10 cellular contexts compared by ENCODE assay signal in genomic region chr14:20434701-20435453, GRCh38. TPM values are rescaled to one million over a fixed set of nuclear protein-coding genes. Genes with fewer than 3 reads are reported as not detected.
DNase-seq lines count a peak whose midpoint lies in the region; ATAC-seq, FAIRE-seq and TF ChIP-seq lines count a peak whose summit lies in the region.
"Had no signal": no experiment of that assay in that cellular context is flagged by ENCODE, and none has a peak within 500 bp of the region (broad histone marks: within the 10 kb centered on the region; RNA-seq: fewer than 3 reads in every experiment).

No MANE protein-coding gene starts in this region.

- peak overlapping the region; percentile 72 for H3K18ac ChIP-seq in neuronal stem cell (ENCODE audit: low read length)

- CTCF ChIA-PET in mammary epithelial cell (lab: Charles Lee; ENCODE audit: low non-redundant PET) = no interaction called here

- H2BK15ac ChIP-seq in neuronal stem cell (ENCODE audit: low read length) = peak overlapping the region; percentile 31

- H2BK120ac ChIP-seq in neuronal stem cell (ENCODE audit: low read depth, low read length) = no peak overlapping the region

- DNase-seq in breast epithelium (ENCODE audit: low spot score in 2 of 2) = no peak
- DNase-seq in mammary epithelial cell = no peak
- peak; percentile 71 to 73 for DNase-seq in frontal cortex (ENCODE audit: low spot score in 2 of 2)
- no peak for DNase-seq in neuronal stem cell (ENCODE audit: low spot score)
- DNase-seq in NCI-H1092 treated with DMSO at 0.1 percent for 48 hours (lab: John Stamatoyannopoulos, UW) = no peak
- DNase-seq in activated CD4-positive, CD25-positive, alpha-beta regulatory T cell treated with anti-CD3 and anti-CD28 coated beads, Interleukin-2, amount 50 U/mL, for 72 hours = no peak
- DNase-seq in Kasumi-1 (lab: John Stamatoyannopoulos, UW) = no peak
- DNase-seq: small intestine had no signal

- H3K4me1 ChIP-seq in breast epithelium (no peaks in the 10 kb centered on the region), mammary epithelial cell (ENCODE audit: insufficient read depth, low read length) (peaks cover 4% of the 10 kb centered on the region), neuronal stem cell (ENCODE audit: control insufficient read depth in 2 of 2, insufficient read depth in 1 of 2, low read depth in 1 of 2, low read length in 2 of 2) (no peaks in the 10 kb centered on the region)

- H3K79me2 ChIP-seq in mammary epithelial cell (ENCODE audit: insufficient read depth, low read length) = no peaks in the 10 kb centered on the region

- BruUV-seq in mammary epithelial cell (replicated peaks; lab: Mats Ljungman, UMichigan) = no TSS peak

- H2AFZ ChIP-seq in mammary epithelial cell (ENCODE audit: low read depth, low read length) = no peak overlapping the region
- peak overlapping the region; percentile 89 for H2AFZ ChIP-seq in neuronal stem cell (ENCODE audit: low read length)

- dilution Hi-C loops in mammary epithelial cell (cut with HindIII; ENCODE audit: low sequenced_read_pairs) = no loop called here

- H3K9ac ChIP-seq in mammary epithelial cell (ENCODE audit: insufficient read depth, low read length) (no peak overlapping the region), neuronal stem cell (ENCODE audit: low read depth, low read length, poor library complexity) (no peak overlapping the region)

- no peak overlapping the region for H3K14ac ChIP-seq in neuronal stem cell (ENCODE audit: low read length)

- no peak for TF ChIP-seq CTCF in breast epithelium (IDR thresholded peaks at IDR 0.05)
- no peak for TF ChIP-seq CTCF in mammary epithelial cell (conservative IDR thresholded peaks at IDR 0.05 in 1 of 2, IDR thresholded peaks at IDR 0.05 in 1 of 2; ENCODE audit: extremely low read depth in 1 of 2, insufficient read depth in 1 of 2, low read depth in 1 of 2, low read length in 2 of 2)

- H4K8ac ChIP-seq in neuronal stem cell (ENCODE audit: low read depth, low read length) = no peak overlapping the region

- in situ Hi-C loops in mammary epithelial cell (cut with MboI; ENCODE audit: low sequenced_read_pairs in 2 of 2) = no loop called here

- H3K4me2 ChIP-seq in mammary epithelial cell (ENCODE audit: insufficient read depth, low read depth, low read length) (no peak overlapping the region), neuronal stem cell (ENCODE audit: insufficient read depth, low read length, poor library complexity, severe bottlenecking) (peak overlapping the region; percentile 24)

- H3K79me1 ChIP-seq in neuronal stem cell (ENCODE audit: low read depth, low read length) = no peaks in the 10 kb centered on the region

- no peak overlapping the region for H2BK5ac ChIP-seq in neuronal stem cell (ENCODE audit: low read length)

- no peak overlapping the region for H2AK5ac ChIP-seq in neuronal stem cell (ENCODE audit: low read depth, low read length)

- no peaks in the 10 kb centered on the region for H4K20me1 ChIP-seq in mammary epithelial cell (ENCODE audit: insufficient read depth, low read length)

- H3K27me3 ChIP-seq in breast epithelium (no peaks in the 10 kb centered on the region), mammary epithelial cell (ENCODE audit: insufficient read depth, low read length) (peaks cover 5% of the 10 kb centered on the region), neuronal stem cell (ENCODE audit: control insufficient read depth in 3 of 3, insufficient read depth in 3 of 3, low read depth in 1 of 3, low read length in 3 of 3) (peaks cover 0 to 53% (median 10%) of the 10 kb centered on the region in 3 experiments)

- 25% methylated on average over 20 of the region's 33 CpGs for WGBS in mammary epithelial cell (ENCODE audit: low coverage, missing lambda C conversion rate)
- no CpG with 5 or more reads among the region's 33 CpGs for WGBS in neuronal stem cell (ENCODE audit: extremely low coverage in 2 of 2, insufficient read length in 2 of 2, insufficient replicate concordance in 1 of 2), 2 donors

- H4K91ac ChIP-seq in neuronal stem cell (ENCODE audit: low read depth, low read length, poor library complexity) = no peak overlapping the region

- no peak overlapping the region for H3K4ac ChIP-seq in neuronal stem cell (ENCODE audit: low read length)

- TF ChIP-seq POLR2A in breast epithelium (IDR thresholded peaks at IDR 0.05) = no peak

- H3K36me3 ChIP-seq in breast epithelium = no peaks in the 10 kb centered on the region
- H3K36me3 ChIP-seq in mammary epithelial cell (ENCODE audit: insufficient read depth, low read length) = no peaks in the 10 kb centered on the region
- no peaks in the 10 kb centered on the region for H3K36me3 ChIP-seq in neuronal stem cell (replicated peaks in 1 of 2; ENCODE audit: control insufficient read depth in 2 of 2, insufficient read depth in 2 of 2, low read length in 2 of 2)

- intact Hi-C loops in breast epithelium (cut with DNase I; ENCODE audit: low total_unique reads) (no loop called here), mammary epithelial cell (cut with micrococcal nuclease) (no loop called here)

- no peak for FAIRE-seq in frontal cortex (lab: Jason Lieb, UNC)
- FAIRE-seq: small intestine had no signal

- H2BK12ac ChIP-seq in neuronal stem cell (ENCODE audit: low read length) = no peak overlapping the region

- no peak for ATAC-seq in HG03097 (IDR thresholded peaks at IDR 0.05; ENCODE audit: low FRiP score, unreplicated experiment)

- H3K27ac ChIP-seq in breast epithelium (peak overlapping the region in 1 of 2 donors; percentile 66), mammary epithelial cell (ENCODE audit: insufficient read depth, low read depth, low read length) (no peak overlapping the region), neuronal stem cell (replicated peaks; ENCODE audit: low read length) (no peak overlapping the region)
- H3K27ac ChIP-seq: SK-N-MC had no signal

- H3K23ac ChIP-seq in neuronal stem cell (ENCODE audit: low read depth, low read length, poor library complexity) = no peak overlapping the region

- H3K4me3 ChIP-seq in breast epithelium (peak overlapping the region; percentile 26 to 62 (median 39)), mammary epithelial cell (replicated peaks in 1 of 3; ENCODE audit: insufficient read depth in 1 of 3, low read depth in 2 of 3, low read length in 3 of 3) (no peak overlapping the region), neuronal stem cell (ENCODE audit: low read length in 2 of 2) (peak overlapping the region in 1 of 2 donors; percentile 44)
- H3K4me3 ChIP-seq: SK-N-MC had no signal

- no peaks in the 10 kb centered on the region for H3K9me3 ChIP-seq in breast epithelium
- no peaks in the 10 kb centered on the region for H3K9me3 ChIP-seq in mammary epithelial cell (replicated peaks; ENCODE audit: insufficient read depth, low read length)
- no peaks in the 10 kb centered on the region for H3K9me3 ChIP-seq in neuronal stem cell (replicated peaks in 1 of 2; ENCODE audit: control insufficient read depth in 2 of 2, insufficient read depth in 1 of 2, low read depth in 1 of 2, low read length in 2 of 2)

RNA-seq across cellular contexts. Expression of gene KLHL33, which starts 1.1 kb away (rescaled TPM):
- under 1 TPM; 0.29 to 0.64 (median 0.33) TPM for total RNA-seq in breast epithelium
- total RNA-seq in mammary epithelial cell = not detected
- polyA plus RNA-seq in mammary epithelial cell = not detected
- polyA minus RNA-seq in mammary epithelial cell = not detected
- under 0.01 TPM for total RNA-seq in frontal cortex
- polyA plus RNA-seq in neuronal stem cell (2013, experiment 1 of 2) = 0.06 TPM
- 0.11 TPM for polyA plus RNA-seq in neuronal stem cell (2013, experiment 2 of 2)

RNA-seq across cellular contexts. Expression of gene OSGEP, which starts 19.7 kb away (rescaled TPM):
- total RNA-seq in breast epithelium (10 to 100 TPM; 38.1 to 66.9 (median 57.5) TPM), mammary epithelial cell (10 to 100 TPM; 22.6 to 34.8 TPM), frontal cortex (36.3 TPM)
- 28.1 TPM for polyA plus RNA-seq in mammary epithelial cell
- 65.6 TPM for polyA minus RNA-seq in mammary epithelial cell
- 18.2 TPM for polyA plus RNA-seq in neuronal stem cell (2013, experiment 1 of 2)
- polyA plus RNA-seq in neuronal stem cell (2013, experiment 2 of 2) = 18.7 TPM

RNA-seq across cellular contexts. Expression of gene APEX1, which starts 20.1 kb away (rescaled TPM):
- total RNA-seq in breast epithelium = 100 to 1,000 TPM; 129 to 165 (median 150) TPM
- 100 to 1,000 TPM in 1 of 2 donors, 10 to 100 TPM in 1; 96.4 to 128 TPM for total RNA-seq in mammary epithelial cell
- 217 TPM for polyA plus RNA-seq in mammary epithelial cell
- polyA minus RNA-seq in mammary epithelial cell = 200 TPM
- total RNA-seq in frontal cortex = 64.4 TPM
- polyA plus RNA-seq in neuronal stem cell (2013, experiment 1 of 2) = 373 TPM
- polyA plus RNA-seq in neuronal stem cell (2013, experiment 2 of 2) = 368 TPM

RNA-seq across cellular contexts. Expression of gene TEP1, which starts 21.6 kb away (rescaled TPM):
- total RNA-seq in breast epithelium (10 to 100 TPM; 21.3 to 34.5 (median 27.2) TPM), mammary epithelial cell (10 to 100 TPM; 27.5 to 28.1 TPM), frontal cortex (3.3 TPM)
- polyA plus RNA-seq in mammary epithelial cell = 10.9 TPM
- polyA minus RNA-seq in mammary epithelial cell = 34.3 TPM
- polyA plus RNA-seq in neuronal stem cell (2013, experiment 1 of 2) = 4.0 TPM
- polyA plus RNA-seq in neuronal stem cell (2013, experiment 2 of 2) = 4.6 TPM

RNA-seq across cellular contexts. Expression of gene PIP4P1, which starts 26.4 kb away (rescaled TPM):
- total RNA-seq in breast epithelium (10 to 100 TPM; 23.6 to 34.1 (median 29.9) TPM), mammary epithelial cell (10 to 100 TPM; 18.8 to 22.2 TPM), frontal cortex (33.8 TPM)
- 27.0 TPM for polyA plus RNA-seq in mammary epithelial cell
- 42.9 TPM for polyA minus RNA-seq in mammary epithelial cell
- 37.1 TPM for polyA plus RNA-seq in neuronal stem cell (2013, experiment 1 of 2)
- polyA plus RNA-seq in neuronal stem cell (2013, experiment 2 of 2) = 33.8 TPM

Comparison
In these comparisons a context has a peak if more than half of its experiments do, and no peak if none do; other contexts are left out.
1. H3K4me3 ChIP-seq: peak in breast epithelium (3 of 3); none in mammary epithelial cell (0 of 3).
2. DNase-seq: peak in frontal cortex (2 of 2); none in breast epithelium (0 of 2), mammary epithelial cell (single experiment), neuronal stem cell (single experiment), NCI-H1092 treated with DMSO at 0.1 percent for 48 hours (single experiment), activated CD4-positive, CD25-positive, alpha-beta regulatory T cell treated with anti-CD3 and anti-CD28 coated beads, Interleukin-2, amount 50 U/mL, for 72 hours (single experiment) and Kasumi-1 (0 of 2).